In the genomic region with DNA sequence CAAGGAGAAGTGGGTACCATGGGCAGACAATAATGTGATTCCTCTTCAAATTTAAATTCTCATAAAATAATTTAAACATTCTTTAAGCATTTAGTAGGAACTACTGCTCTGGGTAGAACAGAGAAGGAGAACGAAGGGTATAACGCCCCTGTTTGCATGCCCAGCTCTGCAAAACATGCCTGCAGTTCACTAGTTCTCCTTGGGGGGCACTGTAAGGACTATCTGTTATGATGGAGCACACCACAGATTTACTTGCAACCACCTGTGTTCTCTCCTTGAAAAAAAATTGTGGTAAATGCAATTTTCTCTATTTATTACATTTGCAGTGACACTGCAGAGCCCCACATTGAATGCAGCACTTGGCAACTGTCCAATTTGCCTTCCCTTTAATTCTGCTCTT, we compare ENCODE assay signal across 9 cellular contexts.
DNase-seq lines count a peak whose midpoint lies in the region; ATAC-seq, FAIRE-seq and TF ChIP-seq lines count a peak whose summit lies in the region.
"Had no signal": no experiment of that assay in that cellular context is flagged by ENCODE, and none has a peak within 500 bp of the region (broad histone marks: within the 10 kb centered on the region; RNA-seq: fewer than 3 reads in every experiment).

No MANE protein-coding gene starts in this region.

- no TSS peak for BruUV-seq in HepG2 (replicated peaks; lab: Mats Ljungman, UMichigan)

- intact Hi-C loops in HepG2 (cut with micrococcal nuclease; ENCODE audit: unreplicated experiment), result no loop called here
- intact Hi-C loops in right lobe of liver (cut with DNase I), result no loop called here
- intact Hi-C loops in upper lobe of right lung (cut with DNase I), result no loop called here
- intact Hi-C loops in CD4-positive, alpha-beta T cell (cut with DNase I, micrococcal nuclease), result no loop called here
- intact Hi-C loops in left lung (cut with DNase I), result no loop called here

- no peaks in the 10 kb centered on the region for H3K27me3 Mint-ChIP-seq in CD4-positive, alpha-beta T cell
- H3K27me3 Mint-ChIP-seq: memory B cell had no signal

- no peak for TF ChIP-seq EP300 in HepG2 (IDR thresholded peaks at IDR 0.05; ENCODE audit: low read depth in 2 of 2, low read length in 2 of 2)
- TF ChIP-seq EP300 in HepG2 (CRISPR knock-in tag; IDR thresholded peaks at IDR 0.05; ENCODE audit: borderline replicate concordance), result no peak

- TF ChIP-seq POLR2A in HepG2 (IDR thresholded peaks at IDR 0.05; ENCODE audit: insufficient read depth in 1 of 2, low read depth in 2 of 2, low read length in 2 of 2) (no peak), right lobe of liver (IDR thresholded peaks at IDR 0.05) (no peak)

- H3K27ac ChIP-seq in HepG2 (ENCODE audit: extremely low read length, insufficient read depth, low read length), result no peak overlapping the region
- no peak overlapping the region for H3K27ac ChIP-seq in right lobe of liver
- no peak overlapping the region for H3K27ac ChIP-seq in upper lobe of right lung
- H3K27ac ChIP-seq in CD4-positive, alpha-beta T cell (ENCODE audit: low read depth, low read length), result no peak overlapping the region
- no peak overlapping the region for H3K27ac ChIP-seq in left lung

- no peaks in the 10 kb centered on the region for H3K36me3 ChIP-seq in HepG2 (replicated peaks in 1 of 2; ENCODE audit: control insufficient read depth in 1 of 2, insufficient read depth in 2 of 2, low read length in 2 of 2)
- H3K36me3 ChIP-seq in right lobe of liver, result no peaks in the 10 kb centered on the region
- no peaks in the 10 kb centered on the region for H3K36me3 ChIP-seq in upper lobe of right lung
- no peaks in the 10 kb centered on the region for H3K36me3 ChIP-seq in left lung

- no peaks in the 10 kb centered on the region for H3K79me2 ChIP-seq in HepG2 (ENCODE audit: insufficient read depth, low read length)

- H2AFZ ChIP-seq in HepG2 (ENCODE audit: low read length), result no peak overlapping the region

- ATAC-seq in HepG2 (peak; percentile 73), right lobe of liver (no peak), HG03025 (IDR thresholded peaks at IDR 0.05; ENCODE audit: low FRiP score, unreplicated experiment) (peak; percentile 70), upper lobe of right lung (no peak), left lung (no peak)
- no peak for ATAC-seq in CD4-positive, alpha-beta T cell (ENCODE audit: poor library complexity)

- H3K4me1 ChIP-seq in HepG2 (ENCODE audit: insufficient read depth, low read length) (no peaks in the 10 kb centered on the region), right lobe of liver (no peaks in the 10 kb centered on the region), upper lobe of right lung (no peaks in the 10 kb centered on the region), left lung (no peaks in the 10 kb centered on the region)

- no peak for TF ChIP-seq RAD21 in HepG2 (CRISPR knock-in tag; IDR thresholded peaks at IDR 0.05)

- FAIRE-seq in HepG2 (lab: Jason Lieb, UNC), result no peak

- no peak overlapping the region for H3K27ac Mint-ChIP-seq in CD4-positive, alpha-beta T cell
- H3K27ac Mint-ChIP-seq: memory B cell had no signal

- POLR2A ChIA-PET in HepG2 (lab: Yijun Ruan, JAX), result no interaction called here
- POLR2A ChIA-PET in CD4-positive, alpha-beta T cell (lab: Charles Lee), result no interaction called here

- WGBS in HepG2 (ENCODE audit: low lambda C conversion rate), result 8% methylated on average over 2 of the region's 2 CpGs
- 57% methylated on average over 1 of the region's 2 CpGs for WGBS in right lobe of liver (ENCODE audit: insufficient coverage, low coverage, low lambda C conversion rate, missing lambda C conversion rate)

- in situ Hi-C loops in HepG2 (cut with HindIII; ENCODE audit: extremely low pct_ligation_motif_present, low pct_unique_long_range_greater_than_20kb), result no loop called here

- peaks cover 14% of the 10 kb centered on the region for H3K9me3 Mint-ChIP-seq in CD4-positive, alpha-beta T cell

- H3K27me3 ChIP-seq in HepG2 (ENCODE audit: control insufficient read depth in 1 of 2, insufficient read depth in 2 of 2, low read length in 2 of 2) (no peaks in the 10 kb centered on the region), right lobe of liver (no peaks in the 10 kb centered on the region), upper lobe of right lung (no peaks in the 10 kb centered on the region), left lung (no peaks in the 10 kb centered on the region)
- H3K27me3 ChIP-seq in CD4-positive, alpha-beta T cell (ENCODE audit: control insufficient read depth, insufficient read depth, low read length), result no peaks in the 10 kb centered on the region

- H3K9me3 ChIP-seq in HepG2 (ENCODE audit: low read length) (no peaks in the 10 kb centered on the region), right lobe of liver (no peaks in the 10 kb centered on the region), upper lobe of right lung (no peaks in the 10 kb centered on the region), left lung (peaks cover 0 to 8% of the 10 kb centered on the region in 2 donors)
- H3K9me3 ChIP-seq in CD4-positive, alpha-beta T cell (ENCODE audit: control insufficient read depth, low read length), result no peaks in the 10 kb centered on the region

- H3K9ac ChIP-seq in HepG2 (ENCODE audit: insufficient read depth, low read depth, low read length), result no peak overlapping the region

- DNase-seq in HepG2 (ENCODE audit: low spot score) (peak; percentile 1), right lobe of liver (no peak), amniotic epithelial cell (ENCODE audit: low read depth) (peak; percentile 10), upper lobe of right lung (no peak), hypothalamus (lab: John Stamatoyannopoulos, UW) (no peak), left lung (no peak)
- no peak for DNase-seq in CD4-positive, alpha-beta T cell

- TF ChIP-seq CTCF in HepG2 (CRISPR knock-in tag; IDR thresholded peaks at IDR 0.05), result no peak
- peak in 1 of 4 donors; percentile 15 for TF ChIP-seq CTCF in right lobe of liver (IDR thresholded peaks at IDR 0.05)
- TF ChIP-seq CTCF in upper lobe of right lung (IDR thresholded peaks at IDR 0.05), result peak; percentile 8
- TF ChIP-seq CTCF in CD4-positive, alpha-beta T cell (IDR thresholded peaks at IDR 0.05), result no peak
- TF ChIP-seq CTCF in left lung (IDR thresholded peaks at IDR 0.05), result no peak

- no peaks in the 10 kb centered on the region for H3K36me3 Mint-ChIP-seq in CD4-positive, alpha-beta T cell (ENCODE audit: low read depth)
- H3K36me3 Mint-ChIP-seq: memory B cell had no signal

- H4K20me1 ChIP-seq in HepG2 (ENCODE audit: insufficient read depth, low read length), result no peaks in the 10 kb centered on the region

- H3K4me2 ChIP-seq in HepG2 (ENCODE audit: low read depth, low read length), result no peak overlapping the region

- H3K4me3 ChIP-seq in HepG2 (replicated peaks in 1 of 3; ENCODE audit: insufficient read depth in 1 of 3, low read depth in 2 of 3, low read length in 3 of 3) (no peak overlapping the region), right lobe of liver (no peak overlapping the region), upper lobe of right lung (no peak overlapping the region), left lung (no peak overlapping the region)

- H3K4me3 Mint-ChIP-seq in CD4-positive, alpha-beta T cell, result no peak overlapping the region
- H3K4me3 Mint-ChIP-seq: memory B cell had no signal

- CTCF ChIA-PET in HepG2 (lab: Yijun Ruan, JAX; ENCODE audit: low intra/inter-chr PET ratio, low total read pairs), result no interaction called here
- CTCF ChIA-PET in CD4-positive, alpha-beta T cell (lab: Charles Lee), result no interaction called here

- no peaks in the 10 kb centered on the region for H3K4me1 Mint-ChIP-seq in CD4-positive, alpha-beta T cell (ENCODE audit: low read depth)
- H3K4me1 Mint-ChIP-seq: memory B cell had no signal

TF ChIP-seq in HepG2, 621 proteins besides CTCF, POLR2A, EP300 and RAD21:
- TF ChIP-seq, protein P1, sequence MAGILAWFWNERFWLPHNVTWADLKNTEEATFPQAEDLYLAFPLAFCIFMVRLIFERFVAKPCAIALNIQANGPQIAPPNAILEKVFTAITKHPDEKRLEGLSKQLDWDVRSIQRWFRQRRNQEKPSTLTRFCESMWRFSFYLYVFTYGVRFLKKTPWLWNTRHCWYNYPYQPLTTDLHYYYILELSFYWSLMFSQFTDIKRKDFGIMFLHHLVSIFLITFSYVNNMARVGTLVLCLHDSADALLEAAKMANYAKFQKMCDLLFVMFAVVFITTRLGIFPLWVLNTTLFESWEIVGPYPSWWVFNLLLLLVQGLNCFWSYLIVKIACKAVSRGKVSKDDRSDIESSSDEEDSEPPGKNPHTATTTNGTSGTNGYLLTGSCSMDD (CRISPR knock-in tag; IDR thresholded peaks at IDR 0.05), result no peak
- TF ChIP-seq ZNF354B (CRISPR knock-in tag; IDR thresholded peaks at IDR 0.05) (no peak), ZNF230 (CRISPR knock-in tag; IDR thresholded peaks at IDR 0.05) (no peak), RARG (CRISPR knock-in tag; IDR thresholded peaks at IDR 0.05; ENCODE audit: low read depth) (no peak), FOSL1 (CRISPR knock-in tag; IDR thresholded peaks at IDR 0.05; ENCODE audit: borderline replicate concordance) (no peak), KLF12 (CRISPR knock-in tag; IDR thresholded peaks at IDR 0.05; ENCODE audit: borderline replicate concordance) (no peak), DMAP1 (CRISPR knock-in tag; IDR thresholded peaks at IDR 0.05) (no peak)
TF ChIP-seq in HepG2: peak in this region for 0.

Comparison
In these comparisons a context has a peak if more than half of its experiments do, and no peak if none do; other contexts are left out.
1. ATAC-seq: peak in HepG2 (single experiment) and HG03025 (single experiment); none in right lobe of liver (0 of 4), upper lobe of right lung (single experiment), CD4-positive, alpha-beta T cell (single experiment) and left lung (single experiment).
2. DNase-seq: peak in HepG2 (single experiment) and amniotic epithelial cell (single experiment); none in right lobe of liver (0 of 3), upper lobe of right lung (single experiment), hypothalamus (0 of 51), CD4-positive, alpha-beta T cell (0 of 10) and left lung (0 of 2).